Comparison of ENCODE assay signal across 1 cellular context in the genomic region with DNA sequence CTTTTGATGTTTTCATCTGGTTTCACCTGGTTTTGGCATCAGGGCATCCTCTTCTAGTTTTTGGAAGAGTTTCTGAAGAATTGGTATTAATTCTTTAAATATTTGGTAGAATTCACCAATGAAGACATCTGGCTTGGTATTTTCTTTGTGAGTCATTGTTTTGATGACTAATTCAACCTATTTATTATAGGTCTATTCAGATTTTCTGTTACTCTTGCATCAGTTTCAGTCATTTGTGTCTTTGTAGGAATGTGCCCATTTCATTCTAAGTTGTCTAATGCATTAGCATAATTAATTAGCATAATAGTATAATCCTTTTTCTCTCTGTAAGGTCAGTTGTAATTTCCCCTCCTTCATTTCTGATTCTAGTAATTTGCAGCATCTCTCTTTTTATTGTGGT.
TF ChIP-seq lines count a peak whose summit lies in the region.

No MANE protein-coding gene starts in this region.

TF ChIP-seq in K562, 482 proteins besides CTCF, POLR2A, EP300 and RAD21 (continued from another document):
- TF ChIP-seq, protein P1, sequence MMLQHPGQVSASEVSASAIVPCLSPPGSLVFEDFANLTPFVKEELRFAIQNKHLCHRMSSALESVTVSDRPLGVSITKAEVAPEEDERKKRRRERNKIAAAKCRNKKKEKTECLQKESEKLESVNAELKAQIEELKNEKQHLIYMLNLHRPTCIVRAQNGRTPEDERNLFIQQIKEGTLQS (IDR thresholded peaks at IDR 0.05) = peak; percentile 77
- TF ChIP-seq, protein P1 (CRISPR knock-in tag; conservative IDR thresholded peaks at IDR 0.05) = no peak
- TF ChIP-seq FOSL1 (tag; conservative IDR thresholded peaks at IDR 0.05) (peak; percentile 51), CEBPG (CRISPR knock-in tag; IDR thresholded peaks at IDR 0.05) (no peak), CEBPG (tag; conservative IDR thresholded peaks at IDR 0.05 in 1 of 2, IDR thresholded peaks at IDR 0.05 in 1 of 2) (peak in 1 of 2 experiments; percentile 70; a peak in 2 of 4 replicates), JUN (IDR thresholded peaks at IDR 0.05; ENCODE audit: borderline replicate concordance, low read depth, low read length) (0 out of 2 replicates have a peak, but pooled peaks have one; percentile 19), JUN (CRISPR knock-in tag; IDR thresholded peaks at IDR 0.05; ENCODE audit: borderline replicate concordance) (no peak)
TF ChIP-seq in K562: peak in this region for 5.
